In genomic region chr6:133099573-133099972, GRCh38 we compare ENCODE assay signal across 13 cellular contexts.
DNase-seq lines count a peak whose midpoint lies in the region; ATAC-seq and TF ChIP-seq lines count a peak whose summit lies in the region.
"Had no signal": no experiment of that assay in that cellular context is flagged by ENCODE, and none has a peak within 500 bp of the region (broad histone marks: within the 10 kb centered on the region; RNA-seq: fewer than 3 reads in every experiment).

No MANE protein-coding gene starts in this region.

- peaks cover 16% of the 10 kb centered on the region for H3K4me1 ChIP-seq in iPS-18a (ENCODE audit: control insufficient read depth, low read depth, low read length)
- H3K4me1 ChIP-seq: esophagus squamous epithelium had no signal

- DNase-seq in AG04449 (ENCODE audit: low read depth, low spot score): peak; percentile 33
- peak; percentile 19 for DNase-seq in HT-29 (ENCODE audit: low spot score)
- peak; percentile 86 for DNase-seq in astrocyte of the cerebellum (ENCODE audit: low read depth)
- DNase-seq in NCI-H1105 treated with DMSO at 0.1 percent for 48 hours (lab: John Stamatoyannopoulos, UW): no peak
- DNase-seq in activated CD4-positive, alpha-beta T cell treated with anti-CD3 and anti-CD28 coated beads for 1 hour: no peak
- DNase-seq: activated CD8-positive, alpha-beta memory T cell treated with anti-CD3 and anti-CD28 coated beads, Interleukin-2, amount 10 ng/mL, durations not matched to agents 7 days and 5 days; CD4-positive, alpha-beta memory T cell; esophagus squamous epithelium; NCI-H510A treated with DMSO at 0.1 percent for 48 hours; stimulated activated naive CD4-positive, alpha-beta T cell treated with Interleukin-2 at 50 U/mL for 16 hours had no signal

- no peak overlapping the region for H3K4me3 Mint-ChIP-seq in activated T-helper 17 cell treated with anti-CD3 and anti-CD28 coated beads, Interleukin-2, amount 50 U/mL, for 72 hours
- H3K4me3 Mint-ChIP-seq: activated CD8-positive, alpha-beta memory T cell treated with anti-CD3 and anti-CD28 coated beads, Interleukin-2, amount 10 ng/mL, durations not matched to agents 7 days and 5 days; CD4-positive, alpha-beta memory T cell had no signal

- H3K27me3 ChIP-seq in iPS-18a (ENCODE audit: control insufficient read depth, insufficient read depth, low read length): no peaks in the 10 kb centered on the region
- H3K27me3 ChIP-seq: esophagus squamous epithelium had no signal

- no peak for TF ChIP-seq CTCF in AG04449 (IDR thresholded peaks at IDR 0.05; ENCODE audit: insufficient read depth, low read length, missing control alignments)
- TF ChIP-seq CTCF in astrocyte of the cerebellum (IDR thresholded peaks at IDR 0.05; ENCODE audit: low read depth, low read length, missing control alignments): no peak

- peak overlapping the region; percentile 8 for H3K27ac ChIP-seq in iPS-18a (ENCODE audit: low read length)
- H3K27ac ChIP-seq: esophagus squamous epithelium had no signal

- in situ Hi-C loops in astrocyte of the cerebellum (cut with HindIII; ENCODE audit: low sequenced_read_pairs): no loop called here

- POLR2A ChIA-PET in AG04449 (lab: Yijun Ruan, JAX): no interaction called here

- no peaks in the 10 kb centered on the region for H3K4me1 Mint-ChIP-seq in activated T-helper 17 cell treated with anti-CD3 and anti-CD28 coated beads, Interleukin-2, amount 50 U/mL, for 72 hours
- H3K4me1 Mint-ChIP-seq: activated CD8-positive, alpha-beta memory T cell treated with anti-CD3 and anti-CD28 coated beads, Interleukin-2, amount 10 ng/mL, durations not matched to agents 7 days and 5 days; CD4-positive, alpha-beta memory T cell had no signal

- H3K27ac Mint-ChIP-seq in activated T-helper 17 cell treated with anti-CD3 and anti-CD28 coated beads, Interleukin-2, amount 50 U/mL, for 72 hours: no peak overlapping the region
- H3K27ac Mint-ChIP-seq: activated CD8-positive, alpha-beta memory T cell treated with anti-CD3 and anti-CD28 coated beads, Interleukin-2, amount 10 ng/mL, durations not matched to agents 7 days and 5 days; CD4-positive, alpha-beta memory T cell had no signal

- no peaks in the 10 kb centered on the region for H3K36me3 Mint-ChIP-seq in activated T-helper 17 cell treated with anti-CD3 and anti-CD28 coated beads, Interleukin-2, amount 50 U/mL, for 72 hours (ENCODE audit: low read depth)
- H3K36me3 Mint-ChIP-seq: activated CD8-positive, alpha-beta memory T cell treated with anti-CD3 and anti-CD28 coated beads, Interleukin-2, amount 10 ng/mL, durations not matched to agents 7 days and 5 days; CD4-positive, alpha-beta memory T cell had no signal

- H3K36me3 ChIP-seq in iPS-18a (ENCODE audit: control insufficient read depth, low read depth, low read length): no peaks in the 10 kb centered on the region
- H3K36me3 ChIP-seq: esophagus squamous epithelium had no signal

- CTCF ChIA-PET in AG04449 (lab: Yijun Ruan, JAX): no interaction called here

- H3K9ac ChIP-seq in iPS-18a (ENCODE audit: low read length): no peak overlapping the region

- peaks cover 11% of the 10 kb centered on the region for H3K27me3 Mint-ChIP-seq in activated T-helper 17 cell treated with anti-CD3 and anti-CD28 coated beads, Interleukin-2, amount 50 U/mL, for 72 hours
- H3K27me3 Mint-ChIP-seq: activated CD8-positive, alpha-beta memory T cell treated with anti-CD3 and anti-CD28 coated beads, Interleukin-2, amount 10 ng/mL, durations not matched to agents 7 days and 5 days; CD4-positive, alpha-beta memory T cell had no signal

- peaks cover 4% of the 10 kb centered on the region for H3K9me3 Mint-ChIP-seq in activated T-helper 17 cell treated with anti-CD3 and anti-CD28 coated beads, Interleukin-2, amount 50 U/mL, for 72 hours

- ATAC-seq in GM21381 (IDR thresholded peaks at IDR 0.05; ENCODE audit: unreplicated experiment): no peak
- ATAC-seq in activated T-helper 17 cell treated with anti-CD3 and anti-CD28 coated beads, Interleukin-2, amount 50 U/mL, for 72 hours (replicated peaks): no peak
- ATAC-seq: activated CD8-positive, alpha-beta memory T cell treated with anti-CD3 and anti-CD28 coated beads, Interleukin-2, amount 10 ng/mL, durations not matched to agents 7 days and 5 days had no signal

- no peaks in the 10 kb centered on the region for H3K9me3 ChIP-seq in iPS-18a (ENCODE audit: control insufficient read depth, low read depth, low read length)
- H3K9me3 ChIP-seq: esophagus squamous epithelium had no signal

- no peak overlapping the region for H3K4me3 ChIP-seq in AG04449 (ENCODE audit: low read depth, low read length)
- no peak overlapping the region for H3K4me3 ChIP-seq in astrocyte of the cerebellum (ENCODE audit: low read depth, low read length)
- H3K4me3 ChIP-seq in iPS-18a (ENCODE audit: low read length): no peak overlapping the region
- H3K4me3 ChIP-seq: esophagus squamous epithelium had no signal

Comparison
In these comparisons a context has a peak if more than half of its experiments do, and no peak if none do; other contexts are left out.
1. DNase-seq: peak in AG04449 (single experiment), HT-29 (single experiment) and astrocyte of the cerebellum (single experiment); none in NCI-H1105 treated with DMSO at 0.1 percent for 48 hours (single experiment) and activated CD4-positive, alpha-beta T cell treated with anti-CD3 and anti-CD28 coated beads for 1 hour (single experiment).